In the genomic region with DNA sequence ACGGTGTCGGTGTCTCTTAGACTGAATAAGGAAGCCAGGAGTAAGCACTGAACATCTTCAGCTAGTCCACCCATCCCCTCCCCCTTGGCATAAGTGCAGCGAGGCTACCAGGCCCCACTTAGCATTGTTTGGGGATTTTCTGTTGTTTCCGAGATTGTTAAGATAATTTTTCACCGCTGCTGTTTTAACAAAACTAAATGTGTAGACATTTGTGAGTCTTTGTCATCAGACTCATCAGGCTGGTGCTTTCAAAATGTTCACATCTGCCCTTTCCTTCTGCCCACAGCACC, we compare ENCODE assay signal across 20 cellular contexts. TPM values are rescaled to one million over a fixed set of nuclear protein-coding genes. Genes with fewer than 3 reads are reported as not detected.
DNase-seq lines count a peak whose midpoint lies in the region; ATAC-seq, FAIRE-seq and TF ChIP-seq lines count a peak whose summit lies in the region.
"Had no signal": no experiment of that assay in that cellular context is flagged by ENCODE, and none has a peak within 500 bp of the region (broad histone marks: within the 10 kb centered on the region; RNA-seq: fewer than 3 reads in every experiment).

No MANE protein-coding gene starts in this region.

- no peak for ATAC-seq in natural killer cell
- ATAC-seq: A549 had no signal

- intact Hi-C loops in natural killer cell (cut with micrococcal nuclease), result no loop called here

- H3K4me3 ChIP-seq in HAP-1 (no peak overlapping the region), Peyer's patch (no peak overlapping the region), iPS-18a (ENCODE audit: low read length) (peak overlapping the region; percentile 1), neural progenitor cell (peak overlapping the region; percentile 1)
- H3K4me3 ChIP-seq: A549 had no signal

- FAIRE-seq in frontal cortex (lab: Jason Lieb, UNC), result no peak
- FAIRE-seq: A549, D721Med, GM12891, RCC 7860 had no signal

- no peaks in the 10 kb centered on the region for H3K27me3 Mint-ChIP-seq in neural progenitor cell (ENCODE audit: insufficient read depth, low read depth)
- peaks cover 22 to 47% of the 10 kb centered on the region in 2 donors for H3K27me3 Mint-ChIP-seq in natural killer cell (ENCODE audit: low read depth in 2 of 2)

- H3K4me1 ChIP-seq in HAP-1 (peaks cover 20% of the 10 kb centered on the region), Peyer's patch (no peaks in the 10 kb centered on the region), iPS-18a (ENCODE audit: control insufficient read depth, low read depth, low read length) (peaks cover 14% of the 10 kb centered on the region), neural progenitor cell (peaks cover 15% of the 10 kb centered on the region)
- H3K4me1 ChIP-seq: A549 had no signal

- H2AFZ ChIP-seq in neural progenitor cell (replicated peaks), result peak overlapping the region; percentile 44

- H3K9ac ChIP-seq in iPS-18a (ENCODE audit: low read length), result no peak overlapping the region
- no peak overlapping the region for H3K9ac ChIP-seq in neural progenitor cell

- H3K27me3 ChIP-seq in HAP-1 (ENCODE audit: low read depth) (no peaks in the 10 kb centered on the region), Peyer's patch (no peaks in the 10 kb centered on the region), iPS-18a (ENCODE audit: control insufficient read depth, insufficient read depth, low read length) (no peaks in the 10 kb centered on the region), neural progenitor cell (no peaks in the 10 kb centered on the region)

- no peak overlapping the region for H3K4me3 Mint-ChIP-seq in neural progenitor cell
- H3K4me3 Mint-ChIP-seq in natural killer cell, result no peak overlapping the region
- H3K4me3 Mint-ChIP-seq: CD4-positive, alpha-beta memory T cell; HFFc6 had no signal

- H3K36me3 ChIP-seq in HAP-1 (replicated peaks) (no peaks in the 10 kb centered on the region), Peyer's patch (no peaks in the 10 kb centered on the region), iPS-18a (ENCODE audit: control insufficient read depth, low read depth, low read length) (no peaks in the 10 kb centered on the region), neural progenitor cell (no peaks in the 10 kb centered on the region)

- H3K79me2 ChIP-seq in neural progenitor cell (ENCODE audit: low read depth), result no peaks in the 10 kb centered on the region

- no peak for TF ChIP-seq CTCF in Peyer's patch (IDR thresholded peaks at IDR 0.05)
- TF ChIP-seq CTCF in neural progenitor cell (IDR thresholded peaks at IDR 0.05), result no peak
- TF ChIP-seq CTCF in natural killer cell (IDR thresholded peaks at IDR 0.05), result no peak

- in situ Hi-C loops in HAP-1 (cut with MboI; ENCODE audit: low sequenced_read_pairs), result no loop called here

- H3K27ac Mint-ChIP-seq in neural progenitor cell (no peak overlapping the region), natural killer cell (no peak overlapping the region)
- H3K27ac Mint-ChIP-seq: CD4-positive, alpha-beta memory T cell; HFFc6 had no signal

- H3K9me3 Mint-ChIP-seq in neural progenitor cell, result no peaks in the 10 kb centered on the region
- no peaks in the 10 kb centered on the region for H3K9me3 Mint-ChIP-seq in natural killer cell
- H3K9me3 Mint-ChIP-seq: CD4-positive, alpha-beta memory T cell; HFFc6 had no signal

- H3K36me3 Mint-ChIP-seq in neural progenitor cell (no peaks in the 10 kb centered on the region), natural killer cell (no peaks in the 10 kb centered on the region)
- H3K36me3 Mint-ChIP-seq: CD4-positive, alpha-beta memory T cell had no signal

- H3K4me2 ChIP-seq in neural progenitor cell, result peak overlapping the region; percentile 66
- H3K4me2 ChIP-seq: A549 had no signal

- no peak for TF ChIP-seq POLR2A in Peyer's patch (IDR thresholded peaks at IDR 0.05)

- H3K9me3 ChIP-seq in HAP-1, result no peaks in the 10 kb centered on the region
- no peaks in the 10 kb centered on the region for H3K9me3 ChIP-seq in Peyer's patch
- no peaks in the 10 kb centered on the region for H3K9me3 ChIP-seq in iPS-18a (ENCODE audit: control insufficient read depth, low read depth, low read length)
- no peaks in the 10 kb centered on the region for H3K9me3 ChIP-seq in neural progenitor cell (ENCODE audit: low read depth)
- H3K9me3 ChIP-seq: A549 had no signal

- peaks cover 12% of the 10 kb centered on the region for H3F3A ChIP-seq in neural progenitor cell (ENCODE audit: low read depth)

- H3K4me1 Mint-ChIP-seq in neural progenitor cell (no peaks in the 10 kb centered on the region), natural killer cell (no peaks in the 10 kb centered on the region)
- H3K4me1 Mint-ChIP-seq: CD4-positive, alpha-beta memory T cell had no signal

- H4K20me1 ChIP-seq in neural progenitor cell (ENCODE audit: low read depth), result no peaks in the 10 kb centered on the region

- DNase-seq in HAP-1 (ENCODE audit: low spot score in 2 of 2), result peak; percentile 47 to 67
- no peak for DNase-seq in Peyer's patch
- DNase-seq in neural progenitor cell (ENCODE audit: low spot score), result peak; percentile 21
- no peak for DNase-seq in frontal cortex (ENCODE audit: low spot score in 2 of 2)
- DNase-seq in natural killer cell, result no peak
- no peak for DNase-seq in nucleus accumbens (lab: John Stamatoyannopoulos, UW)
- DNase-seq: CD4-positive, alpha-beta memory T cell; GOT3; HFFc6; MM.1S; NCI-H1105; NCI-H2081 treated with DMSO at 0.1 percent for 48 hours; NCI-H446 treated with DMSO at 0.1 percent for 48 hours; NCI-H748 treated with DMSO at 0.1 percent for 48 hours; NK-92 treated with Interleukin-12 subunit alpha and Interleukin-12 subunit beta, amount 100 ng/mL, for 24 hours had no signal

- peak overlapping the region; percentile 18 to 71 (median 58) for H3K27ac ChIP-seq in Peyer's patch
- no peak overlapping the region for H3K27ac ChIP-seq in iPS-18a (ENCODE audit: low read length)
- no peak overlapping the region for H3K27ac ChIP-seq in neural progenitor cell
- H3K27ac ChIP-seq: A549 had no signal

RNA-seq across cellular contexts. Expression of gene GOT1, which starts 21.0 kb away (rescaled TPM):
- total RNA-seq in Peyer's patch (100 to 1,000 TPM in 2 of 4 donors, 10 to 100 TPM in 2; 78.4 to 141 (median 110) TPM), neural progenitor cell (ENCODE audit: low replicate concordance) (35.7 and 36.1 TPM in 2 replicates), frontal cortex (22.4 TPM), natural killer cell (10 to 100 TPM in 1 of 3 donors, 1 to 10 TPM in 2; 8.5 to 15.1 (median 8.5) TPM)

Comparison
In these comparisons a context has a peak if more than half of its experiments do, and no peak if none do; other contexts are left out.
1. DNase-seq: peak in HAP-1 (2 of 2) and neural progenitor cell (single experiment); none in Peyer's patch (0 of 3), frontal cortex (0 of 2), natural killer cell (single experiment) and nucleus accumbens (0 of 56).
2. H3K4me3 ChIP-seq: peak in iPS-18a (single experiment) and neural progenitor cell (single experiment); none in HAP-1 (single experiment) and Peyer's patch (0 of 4).
3. H3K27ac ChIP-seq: peak in Peyer's patch (4 of 4); none in iPS-18a (single experiment) and neural progenitor cell (single experiment).